Comparison of ENCODE assay signal across 9 cellular contexts in the genomic region with DNA sequence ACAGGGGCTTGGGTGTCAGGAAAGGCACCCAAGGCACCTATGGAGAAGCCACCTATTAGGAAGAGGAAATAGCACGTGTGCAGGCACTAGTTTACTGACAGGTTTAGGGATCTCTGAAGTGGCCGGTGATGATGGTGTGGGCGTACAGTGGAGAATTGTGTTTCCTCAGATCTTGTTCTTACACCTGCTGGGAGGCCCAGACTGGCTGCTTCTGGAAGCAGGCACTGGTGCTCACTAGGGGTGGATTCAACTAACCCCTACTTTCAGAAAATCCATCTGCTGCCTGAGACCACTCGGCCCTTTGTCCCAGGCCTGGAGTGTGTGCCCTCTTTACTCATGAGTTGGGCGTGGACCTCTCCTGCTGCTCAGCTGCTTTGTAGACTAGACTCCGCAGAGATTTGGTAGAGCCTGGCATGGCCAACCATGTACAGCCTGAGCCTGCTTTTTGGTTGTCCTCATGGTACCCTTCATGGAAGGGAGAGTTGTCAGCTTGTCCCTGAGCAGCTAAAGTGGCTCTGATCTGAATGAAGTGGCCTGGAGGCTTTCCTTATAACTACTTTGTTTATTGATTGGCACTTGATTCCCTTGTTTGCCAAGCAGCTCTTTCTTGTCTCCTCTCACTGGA. TPM values are rescaled to one million over a fixed set of nuclear protein-coding genes. Genes with fewer than 3 reads are reported as not detected.
A peak's percentile ranks its signal among the peaks of the same experiment; 100 is the strongest.
DNase-seq lines count a peak whose midpoint lies in the region; ATAC-seq and TF ChIP-seq lines count a peak whose summit lies in the region.
"Had no signal": no experiment of that assay in that cellular context is flagged by ENCODE, and none has a peak within 500 bp of the region (broad histone marks: within the 10 kb centered on the region; RNA-seq: fewer than 3 reads in every experiment).

No MANE protein-coding gene starts in this region.

- H3K4me3 ChIP-seq in DND-41 (ENCODE audit: low read depth in 1 of 2, low read length in 2 of 2) (peak overlapping the region; percentile 85 to 95; a peak in 3 of 4 replicates), Panc1 (ENCODE audit: low read depth in 2 of 2, low read length in 2 of 2) (peak overlapping the region; percentile 85 to 87), epithelial cell of proximal tubule (ENCODE audit: low read depth, low read length) (peak overlapping the region; percentile 99), parathyroid adenoma (ENCODE audit: low read depth, low read length) (peak overlapping the region; percentile 72)

- intact Hi-C loops in Panc1 (cut with micrococcal nuclease; ENCODE audit: unreplicated experiment) = no loop called here

- H3K4me2 ChIP-seq in DND-41 (ENCODE audit: insufficient read depth, low read length) (peak overlapping the region; percentile 88), parathyroid adenoma (ENCODE audit: low read length) (peak overlapping the region; percentile 85)

- POLR2A ChIA-PET in Panc1 (lab: Charles Lee) = no interaction called here

- no peaks in the 10 kb centered on the region for H3K27me3 ChIP-seq in DND-41 (ENCODE audit: insufficient read depth, low read length, poor library complexity)
- no peaks in the 10 kb centered on the region for H3K27me3 ChIP-seq in Panc1 (ENCODE audit: control insufficient read depth, insufficient read depth, low read length)
- no peaks in the 10 kb centered on the region for H3K27me3 ChIP-seq in parathyroid adenoma (ENCODE audit: control insufficient read depth, insufficient read depth, low read length)

- TF ChIP-seq CTCF in DND-41 (IDR thresholded peaks at IDR 0.05; ENCODE audit: borderline replicate concordance, extremely low read depth, low read length, poor library complexity, severe bottlenecking) (no peak), Panc1 (IDR thresholded peaks at IDR 0.05) (no peak), epithelial cell of proximal tubule (conservative IDR thresholded peaks at IDR 0.05; ENCODE audit: low read depth, low read length) (no peak), parathyroid adenoma (IDR thresholded peaks at IDR 0.05) (no peak)

- CTCF ChIA-PET in Panc1 (lab: Charles Lee) = no interaction called here

- H3K9ac ChIP-seq in DND-41 (ENCODE audit: low read depth, low read length) (peak overlapping the region; percentile 86), parathyroid adenoma (no peak overlapping the region)

- in situ Hi-C loops in Panc1 (cut with HindIII; ENCODE audit: low pct_unique_long_range_greater_than_20kb, low sequenced_read_pairs) = no loop called here

- peaks cover 33% of the 10 kb centered on the region for H3K4me1 ChIP-seq in DND-41 (ENCODE audit: insufficient read depth, low read length)
- H3K4me1 ChIP-seq in Panc1 (ENCODE audit: control insufficient read depth, insufficient read depth, low read length) = peaks cover 17% of the 10 kb centered on the region
- peaks cover 11% of the 10 kb centered on the region for H3K4me1 ChIP-seq in parathyroid adenoma

- peak overlapping the region; percentile 85 for H3K27ac ChIP-seq in DND-41 (ENCODE audit: low read length)
- H3K27ac ChIP-seq in Panc1 (ENCODE audit: low read length) = peak overlapping the region; percentile 90
- H3K27ac ChIP-seq in parathyroid adenoma = no peak overlapping the region

- no peaks in the 10 kb centered on the region for H3K9me3 ChIP-seq in DND-41 (ENCODE audit: insufficient read depth, low read length, severe bottlenecking)
- no peaks in the 10 kb centered on the region for H3K9me3 ChIP-seq in Panc1 (ENCODE audit: control insufficient read depth, insufficient read depth, low read depth, low read length)
- no peaks in the 10 kb centered on the region for H3K9me3 ChIP-seq in parathyroid adenoma (ENCODE audit: control insufficient read depth, low read length)

- ATAC-seq in DND-41 (ENCODE audit: insufficient read depth, low read depth) (no peak), Panc1 (no peak), GM19035 (IDR thresholded peaks at IDR 0.05; ENCODE audit: unreplicated experiment) (no peak), GM19463 (IDR thresholded peaks at IDR 0.05; ENCODE audit: unreplicated experiment) (no peak)

- H3K36me3 ChIP-seq in DND-41 (ENCODE audit: insufficient read depth, low read length) (peaks cover 77% of the 10 kb centered on the region), Panc1 (ENCODE audit: control insufficient read depth, insufficient read depth, low read length) (no peaks in the 10 kb centered on the region; the same call in none of the 2 replicates), parathyroid adenoma (ENCODE audit: control insufficient read depth, insufficient read depth, low read length) (no peaks in the 10 kb centered on the region)

- H4K20me1 ChIP-seq in DND-41 (ENCODE audit: insufficient read depth, low read length) = peaks cover 50% of the 10 kb centered on the region

- BruUV-seq in Panc1 (replicated peaks; lab: Mats Ljungman, UMichigan) = TSS peak; percentile 69

- H2AFZ ChIP-seq in DND-41 (ENCODE audit: low read depth, low read length) = no peak overlapping the region
- no peak overlapping the region for H2AFZ ChIP-seq in parathyroid adenoma

- DNase-seq in DND-41 (no peak), Panc1 (ENCODE audit: low read depth, low spot score) (no peak), epithelial cell of proximal tubule (ENCODE audit: low read depth) (no peak), SW480 (ENCODE audit: low spot score) (no peak), ecto neural progenitor cell (ENCODE audit: low spot score) (no peak)
- DNase-seq: activated CD4-positive, CD25-positive, alpha-beta regulatory T cell had no signal

- peaks cover 45% of the 10 kb centered on the region for H3K79me2 ChIP-seq in DND-41 (ENCODE audit: insufficient read depth, low read length)
- peaks cover 23% of the 10 kb centered on the region for H3K79me2 ChIP-seq in parathyroid adenoma

RNA-seq across cellular contexts. Expression of gene EDC4, which starts 1.4 kb away (rescaled TPM):
- 85.3 TPM for total RNA-seq in Panc1 (2021; ENCODE audit: unreplicated experiment)
- 80.8 TPM for polyA plus RNA-seq in Panc1 (2012; ENCODE audit: insufficient read length)
- 61.1 and 61.2 TPM in 2 replicates for total RNA-seq in epithelial cell of proximal tubule

RNA-seq across cellular contexts. Expression of gene NRN1L, which starts 10.4 kb away (rescaled TPM):
- total RNA-seq in Panc1 (2021; ENCODE audit: unreplicated experiment) = 1.1 TPM
- 1.6 TPM for polyA plus RNA-seq in Panc1 (2012; ENCODE audit: insufficient read length)
- total RNA-seq in epithelial cell of proximal tubule = 0.46 TPM in 1 of 2 replicates, not detected in the other

RNA-seq across cellular contexts. Expression of gene PSKH1, which starts 18.8 kb away (rescaled TPM):
- total RNA-seq in Panc1 (2021; ENCODE audit: unreplicated experiment) = 17.8 TPM
- 22.7 TPM for polyA plus RNA-seq in Panc1 (2012; ENCODE audit: insufficient read length)
- 6.7 and 8.1 TPM in 2 replicates for total RNA-seq in epithelial cell of proximal tubule

RNA-seq across cellular contexts. Expression of gene CENPT, which starts 26.8 kb away (rescaled TPM):
- total RNA-seq in Panc1 (2021; ENCODE audit: unreplicated experiment) (43.4 TPM), epithelial cell of proximal tubule (36.3 and 40.4 TPM in 2 replicates)
- 27.6 TPM for polyA plus RNA-seq in Panc1 (2012; ENCODE audit: insufficient read length)

RNA-seq across cellular contexts. Expression of gene NUTF2, which starts 27.5 kb away (rescaled TPM):
- total RNA-seq in Panc1 (2021; ENCODE audit: unreplicated experiment) (119 TPM), epithelial cell of proximal tubule (219 and 549 TPM in 2 replicates)
- polyA plus RNA-seq in Panc1 (2012; ENCODE audit: insufficient read length) = 166 TPM
